34 cellular contexts compared by ENCODE assay signal in genomic region chr4:9954468-9954867, GRCh38.
"Had no signal": no experiment of that assay in that cellular context is flagged by ENCODE, and none has a peak within 500 bp of the region (broad histone marks: within the 10 kb centered on the region; RNA-seq: fewer than 3 reads in every experiment).

No MANE protein-coding gene starts in this region.

- H3K27me3 Mint-ChIP-seq: activated CD4-positive, alpha-beta T cell treated with anti-CD3 and anti-CD28 coated beads, Interleukin-2, amount 10 ng/mL, durations not matched to agents 7 days and 5 days; activated CD8-positive, alpha-beta T cell treated with anti-CD3 and anti-CD28 coated beads for 36 hours; activated naive CD8-positive, alpha-beta T cell treated with anti-CD3 and anti-CD28 coated beads for 36 hours had no signal

- H3K4me3 ChIP-seq: adrenal gland, body of pancreas, breast epithelium had no signal

- H3K4me1 Mint-ChIP-seq: activated B cell treated with CpG ODN at 0.5 μM for 24 hours; activated CD4-positive, alpha-beta T cell treated with anti-CD3 and anti-CD28 coated beads, Interleukin-2, amount 10 ng/mL, durations not matched to agents 7 days and 5 days; activated naive CD8-positive, alpha-beta T cell treated with anti-CD3 and anti-CD28 coated beads for 36 hours; activated T-helper 17 cell treated with anti-CD3 and anti-CD28 coated beads, Interleukin-2, amount 50 U/mL, for 72 hours had no signal

- DNase-seq: activated B cell treated with CpG ODN at 0.5 μM for 24 hours; activated CD4-positive, alpha-beta memory T cell treated with anti-CD3 and anti-CD28 coated beads for 36 hours; activated CD4-positive, alpha-beta T cell treated with anti-CD3 and anti-CD28 coated beads for 4 hours; activated CD4-positive, alpha-beta T cell treated with anti-CD3 and anti-CD28 coated beads, Interleukin-2, amount 10 ng/mL, durations not matched to agents 7 days and 5 days; activated CD4-positive, CD25-positive, alpha-beta regulatory T cell treated with anti-CD3 and anti-CD28 coated beads, Interleukin-2, amount 50 U/mL, for 72 hours; activated CD8-positive, alpha-beta memory T cell treated with anti-CD3 and anti-CD28 coated beads, Interleukin-2, amount 50 U/mL, for 4 hours; activated CD8-positive, alpha-beta T cell treated with anti-CD3 and anti-CD28 coated beads for 36 hours; activated effector memory CD4-positive, alpha-beta T cell treated with anti-CD3 and anti-CD28 coated beads, Interleukin-2, amount 50 U/mL, for 16 hours; activated gamma-delta T cell treated with Interleukin-2 at 50 U/mL for 16 hours; activated naive CD4-positive, alpha-beta T cell; activated naive CD4-positive, alpha-beta T cell treated with anti-CD3 and anti-CD28 coated beads for 36 hours; activated naive CD4-positive, alpha-beta T cell treated with anti-CD3 and anti-CD28 coated beads, Interleukin-2, amount 50 U/mL, for 16 hours; activated naive CD8-positive, alpha-beta T cell treated with anti-CD3 and anti-CD28 coated beads for 36 hours; activated T-cell treated with anti-CD3 and anti-CD28 coated beads for 4 hours; activated T-cell treated with anti-CD3 and anti-CD28 coated beads, Interleukin-2, amount 50 U/mL, for 1 hour; activated T-cell treated with anti-CD3 and anti-CD28 coated beads, Interleukin-2, amount 50 U/mL, for 4 hours; activated T-cell treated with anti-CD3 and anti-CD28 coated beads, Interleukin-2, amount 50 U/mL, for 72 hours; adrenal gland; amniotic stem cell; aorta; body of pancreas; brain microvascular endothelial cell; central memory CD4-positive, alpha-beta T cell; SW 1271; T-helper 1 cell; T-helper 2 cell; T-helper 9 cell had no signal

- H3K36me3 ChIP-seq: adrenal gland, brain microvascular endothelial cell, breast epithelium had no signal

- H3K27me3 ChIP-seq: adrenal gland, body of pancreas, brain microvascular endothelial cell, breast epithelium had no signal

- H3K36me3 Mint-ChIP-seq: activated CD4-positive, alpha-beta memory T cell treated with anti-CD3 and anti-CD28 coated beads for 36 hours; activated naive CD8-positive, alpha-beta T cell treated with anti-CD3 and anti-CD28 coated beads for 36 hours had no signal

- H3K4me3 Mint-ChIP-seq: activated B cell treated with CpG ODN at 0.5 μM for 24 hours; activated CD4-positive, alpha-beta memory T cell treated with anti-CD3 and anti-CD28 coated beads for 36 hours; activated CD4-positive, alpha-beta T cell treated with anti-CD3 and anti-CD28 coated beads, Interleukin-2, amount 10 ng/mL, durations not matched to agents 7 days and 5 days; activated CD8-positive, alpha-beta T cell treated with anti-CD3 and anti-CD28 coated beads for 36 hours; activated naive CD4-positive, alpha-beta T cell treated with anti-CD3 and anti-CD28 coated beads for 36 hours; activated naive CD8-positive, alpha-beta T cell treated with anti-CD3 and anti-CD28 coated beads for 36 hours; activated T-cell treated with anti-CD3 and anti-CD28 coated beads, Interleukin-2, amount 50 U/mL, for 4 hours; activated T-cell treated with anti-CD3 and anti-CD28 coated beads, Interleukin-2, amount 50 U/mL, for 72 hours; activated T-helper 1 cell treated with anti-CD3 and anti-CD28 coated beads, Interleukin-12 subunit alpha, Interleukin-12 subunit beta, Interleukin-2, Interleukin-4 antibody, amounts not matched to agents 30 ng/mL and 10 ng/mL and 1 ng/mL, durations not matched to agents 14 hours and 24 hours and 36 hours; activated T-helper 17 cell treated with anti-CD3 and anti-CD28 coated beads, Interleukin-2, amount 50 U/mL, for 72 hours; T-helper 1 cell treated with Interleukin-12 subunit alpha and Interleukin-12 subunit beta and Interleukin-4 antibody, amounts not matched to agents 30 μg/mL and 1 μg/mL, for 36 hours; T-helper 2 cell treated with Interferon-gamma antibody and Interleukin-4, amounts not matched to agents 5 μg/mL and 100 μg/mL, for 36 hours had no signal

- H3K9me3 ChIP-seq: adrenal gland, body of pancreas, breast epithelium had no signal

- H3K9me3 Mint-ChIP-seq: activated CD4-positive, alpha-beta memory T cell treated with anti-CD3 and anti-CD28 coated beads for 36 hours; activated CD4-positive, alpha-beta T cell treated with anti-CD3 and anti-CD28 coated beads, Interleukin-2, amount 10 ng/mL, durations not matched to agents 7 days and 5 days; activated CD8-positive, alpha-beta T cell treated with anti-CD3 and anti-CD28 coated beads for 36 hours; activated naive CD4-positive, alpha-beta T cell treated with anti-CD3 and anti-CD28 coated beads for 36 hours; activated naive CD8-positive, alpha-beta T cell treated with anti-CD3 and anti-CD28 coated beads for 36 hours; activated T-helper 1 cell treated with anti-CD3 and anti-CD28 coated beads, Interleukin-12 subunit alpha, Interleukin-12 subunit beta, Interleukin-2, Interleukin-4 antibody, amounts not matched to agents 30 ng/mL and 10 ng/mL and 1 ng/mL, durations not matched to agents 14 hours and 24 hours and 36 hours; activated T-helper 17 cell treated with anti-CD3 and anti-CD28 coated beads, Interleukin-2, amount 50 U/mL, for 72 hours; T-helper 1 cell treated with Interleukin-12 subunit alpha and Interleukin-12 subunit beta and Interleukin-4 antibody, amounts not matched to agents 30 μg/mL and 1 μg/mL, for 36 hours; T-helper 2 cell treated with Interferon-gamma antibody and Interleukin-4, amounts not matched to agents 5 μg/mL and 100 μg/mL, for 36 hours had no signal

- H3K27ac ChIP-seq: adrenal gland, body of pancreas, brain microvascular endothelial cell, breast epithelium, VCaP had no signal

- H3K27ac Mint-ChIP-seq: activated B cell treated with CpG ODN at 0.5 μM for 24 hours; activated CD4-positive, alpha-beta memory T cell treated with anti-CD3 and anti-CD28 coated beads for 36 hours; activated CD4-positive, alpha-beta T cell treated with anti-CD3 and anti-CD28 coated beads, Interleukin-2, amount 10 ng/mL, durations not matched to agents 7 days and 5 days; activated CD8-positive, alpha-beta T cell treated with anti-CD3 and anti-CD28 coated beads for 36 hours; activated naive CD4-positive, alpha-beta T cell treated with anti-CD3 and anti-CD28 coated beads for 36 hours; activated naive CD4-positive, alpha-beta T cell treated with anti-CD3 and anti-CD28 coated beads, Interleukin-2, amount 50 U/mL, for 72 hours; activated naive CD8-positive, alpha-beta T cell treated with anti-CD3 and anti-CD28 coated beads for 36 hours; activated T-cell treated with anti-CD3 and anti-CD28 coated beads, Interleukin-2, amount 50 U/mL, for 72 hours; activated T-helper 1 cell treated with anti-CD3 and anti-CD28 coated beads, Interleukin-12 subunit alpha, Interleukin-12 subunit beta, Interleukin-2, Interleukin-4 antibody, amounts not matched to agents 30 ng/mL and 10 ng/mL and 1 ng/mL, durations not matched to agents 14 hours and 24 hours and 36 hours; activated T-helper 17 cell treated with anti-CD3 and anti-CD28 coated beads, Interleukin-2, amount 50 U/mL, for 72 hours; T-helper 1 cell treated with Interleukin-12 subunit alpha and Interleukin-12 subunit beta and Interleukin-4 antibody, amounts not matched to agents 30 μg/mL and 1 μg/mL, for 36 hours; T-helper 2 cell treated with Interferon-gamma antibody and Interleukin-4, amounts not matched to agents 5 μg/mL and 100 μg/mL, for 36 hours had no signal

- H3K4me1 ChIP-seq: adrenal gland, body of pancreas, breast epithelium had no signal
